Comparison of ENCODE assay signal across 18 cellular contexts in genomic region chr9:133707761-133708122, GRCh38. TPM values are rescaled to one million over a fixed set of nuclear protein-coding genes. Genes with fewer than 3 reads are reported as not detected.
A peak's percentile ranks its signal among the peaks of the same experiment; 100 is the strongest.
DNase-seq lines count a peak whose midpoint lies in the region; ATAC-seq and TF ChIP-seq lines count a peak whose summit lies in the region.
"Had no signal": no experiment of that assay in that cellular context is flagged by ENCODE, and none has a peak within 500 bp of the region (broad histone marks: within the 10 kb centered on the region; RNA-seq: fewer than 3 reads in every experiment).

No MANE protein-coding gene starts in this region.

- H4K20me1 ChIP-seq in BLaER1 (no peaks in the 10 kb centered on the region; the same call in 1 of the 2 replicates), IMR-90 (ENCODE audit: insufficient read depth, low read length) (no peaks in the 10 kb centered on the region), osteoblast (ENCODE audit: insufficient read depth, low read length) (no peaks in the 10 kb centered on the region)

- H2BK15ac ChIP-seq in IMR-90 (ENCODE audit: low read depth, low read length): no peak overlapping the region

- no peak overlapping the region for H4K5ac ChIP-seq in IMR-90 (ENCODE audit: low read depth, low read length)

- dilution Hi-C loops in IMR-90 (cut with HindIII; ENCODE audit: low sequenced_read_pairs, unreplicated experiment): no loop called here

- TF ChIP-seq POLR2A in IMR-90 (IDR thresholded peaks at IDR 0.05; ENCODE audit: low read depth, low read length) (no peak), vagina (IDR thresholded peaks at IDR 0.05) (no peak)

- H2AK9ac ChIP-seq in IMR-90 (replicated peaks; ENCODE audit: low read depth, low read length, poor library complexity): peak overlapping the region; percentile 46

- no peak overlapping the region for H3K56ac ChIP-seq in IMR-90 (ENCODE audit: extremely low read depth, insufficient read depth, low read length)

- intact Hi-C loops in IMR-90 (cut with micrococcal nuclease) (no loop called here), heart right ventricle (cut with DNase I) (no loop called here), vagina (cut with DNase I) (no loop called here)

- peaks cover 0 to 7% of the 10 kb centered on the region in 2 experiments; a peak in 2 of 4 replicates for H3K79me1 ChIP-seq in IMR-90 (ENCODE audit: low read depth in 1 of 2, low read length in 2 of 2)

- 0 out of 2 replicates have a peak overlapping the region, but pooled peaks have one; percentile 64 for H3K9ac ChIP-seq in BLaER1
- no peak overlapping the region for H3K9ac ChIP-seq in IMR-90 (ENCODE audit: low read depth, low read length)
- H3K9ac ChIP-seq: parathyroid adenoma had no signal

- BruUV-seq in IMR-90 (replicated peaks; lab: Mats Ljungman, UMichigan): no TSS peak

- no peaks in the 10 kb centered on the region for H3K36me3 ChIP-seq in BLaER1
- H3K36me3 ChIP-seq in IMR-90 (ENCODE audit: control insufficient read depth, insufficient read depth, low read length): no peaks in the 10 kb centered on the region
- H3K36me3 ChIP-seq in heart right ventricle: no peaks in the 10 kb centered on the region
- no peaks in the 10 kb centered on the region for H3K36me3 ChIP-seq in osteoblast (ENCODE audit: insufficient read depth, low read length)
- H3K36me3 ChIP-seq in vagina: no peaks in the 10 kb centered on the region
- H3K36me3 ChIP-seq: colonic mucosa had no signal

- H3K4me3 ChIP-seq in BLaER1 (peak overlapping the region; percentile 34; the same call in 1 of the 2 replicates), IMR-90 (ENCODE audit: insufficient read depth, low read depth, low read length) (no peak overlapping the region), heart right ventricle (no peak overlapping the region), osteoblast (ENCODE audit: insufficient read depth, low read length) (no peak overlapping the region), vagina (no peak overlapping the region)
- H3K4me3 ChIP-seq: colonic mucosa had no signal

- CTCF ChIA-PET in IMR-90 (lab: Yijun Ruan, JAX): no interaction called here

- peaks cover 6% of the 10 kb centered on the region for H3K9me1 ChIP-seq in IMR-90 (ENCODE audit: insufficient read depth, low read length)

- TF ChIP-seq CTCF in IMR-90 (conservative IDR thresholded peaks at IDR 0.05; ENCODE audit: low read depth, low read length) (no peak), heart right ventricle (IDR thresholded peaks at IDR 0.05) (no peak), osteoblast (IDR thresholded peaks at IDR 0.05; ENCODE audit: extremely low read depth, low read depth, low read length) (no peak), vagina (IDR thresholded peaks at IDR 0.05) (no peak)

- POLR2A ChIA-PET in IMR-90 (lab: Charles Lee; ENCODE audit: unreplicated experiment): no interaction called here

- H3K27ac ChIP-seq in BLaER1: 0 out of 2 replicates have a peak overlapping the region, but pooled peaks have one; percentile 66
- no peak overlapping the region for H3K27ac ChIP-seq in IMR-90 (ENCODE audit: insufficient read depth, low read length)
- H3K27ac ChIP-seq in heart right ventricle: peak overlapping the region in 8 of 10 donors; percentile 34 to 78 (median 59)
- H3K27ac ChIP-seq in osteoblast (ENCODE audit: low read depth, low read length): peak overlapping the region; percentile 62
- no peak overlapping the region for H3K27ac ChIP-seq in vagina
- H3K27ac ChIP-seq: colonic mucosa, parathyroid adenoma had no signal

- no peaks in the 10 kb centered on the region for H3K79me2 ChIP-seq in osteoblast (ENCODE audit: insufficient read depth, low read length)
- H3K79me2 ChIP-seq: parathyroid adenoma had no signal

- H3K4me1 ChIP-seq in BLaER1 (peaks cover 100% of the 10 kb centered on the region), IMR-90 (ENCODE audit: control insufficient read depth, insufficient read depth, low read length) (peaks cover 22% of the 10 kb centered on the region), heart right ventricle (peaks cover 4 to 43% (median 19%) of the 10 kb centered on the region in 9 donors), osteoblast (ENCODE audit: insufficient read depth, low read length) (peaks cover 33% of the 10 kb centered on the region), vagina (peaks cover 8% of the 10 kb centered on the region)
- H3K4me1 ChIP-seq: colonic mucosa, parathyroid adenoma had no signal

- H3K27me3 ChIP-seq in BLaER1 (0 out of 2 replicates have a peak, but pooled peaks cover 2% of the 10 kb centered on the region), IMR-90 (ENCODE audit: control insufficient read depth, insufficient read depth, low read length) (no peaks in the 10 kb centered on the region; the same call in 1 of the 2 replicates), heart right ventricle (peaks cover 7 to 27% (median 20%) of the 10 kb centered on the region in 7 donors), osteoblast (ENCODE audit: insufficient read depth, low read length) (no peaks in the 10 kb centered on the region), vagina (no peaks in the 10 kb centered on the region)

- H2BK5ac ChIP-seq in IMR-90 (ENCODE audit: low read depth, low read length, poor library complexity, severe bottlenecking): no peak overlapping the region

- H3K9me3 ChIP-seq in BLaER1 (no peaks in the 10 kb centered on the region), IMR-90 (ENCODE audit: control insufficient read depth, insufficient read depth, low read length) (no peaks in the 10 kb centered on the region), heart right ventricle (no peaks in the 10 kb centered on the region), osteoblast (ENCODE audit: low read depth, low read length) (no peaks in the 10 kb centered on the region), vagina (no peaks in the 10 kb centered on the region)
- H3K9me3 ChIP-seq: colonic mucosa had no signal

- DNase-seq in IMR-90 (no peak), heart right ventricle (no peak), osteoblast (ENCODE audit: insufficient read length, low spot score, missing footprints) (no peak), NCI-H146 treated with DMSO at 0.1 percent for 48 hours (lab: John Stamatoyannopoulos, UW; ENCODE audit: unreplicated experiment) (no peak), vagina (ENCODE audit: extremely low spot score in 2 of 2) (no peak), HUDEP-2 (lab: John Stamatoyannopoulos, UW; ENCODE audit: unreplicated experiment in 76 of 76) (no peak)
- DNase-seq: activated naive CD8-positive, alpha-beta T cell treated with anti-CD3 and anti-CD28 coated beads, Interleukin-2, amount 50 U/mL, for 24 hours; colonic mucosa; DMS53; effector memory CD8-positive, alpha-beta T cell; foreskin melanocyte; NCI-H187 treated with DMSO at 0.1 percent for 48 hours; NCI-H2227 treated with DMSO at 0.1 percent for 48 hours; OCI-M1 had no signal

- 0 out of 4 replicates have a peak overlapping the region, but pooled peaks of 1 of the 2 experiments have one; percentile 35 for H4K8ac ChIP-seq in IMR-90 (ENCODE audit: low read depth in 2 of 2, low read length in 2 of 2)

- H3K14ac ChIP-seq in IMR-90 (replicated peaks; ENCODE audit: low read depth, low read length): no peak overlapping the region; the same call in 1 of the 2 replicates

- H4K91ac ChIP-seq in IMR-90 (ENCODE audit: insufficient read depth, low read depth, low read length): no peak overlapping the region

- H2BK120ac ChIP-seq in IMR-90 (ENCODE audit: low read depth, low read length): peak overlapping the region; percentile 36; the same call in 1 of the 2 replicates

- 95% methylated on average over 4 of the region's 10 CpGs; no CpG with 5 or more reads in 1 of the 2 experiments for WGBS in IMR-90 (ENCODE audit: extremely low coverage in 2 of 2, insufficient read length in 1 of 2), 2 experiments
- 79 to 85% methylated on average over 10 of the region's 10 CpGs for WGBS in heart right ventricle, 2 donors

- no peak overlapping the region for H3K23ac ChIP-seq in IMR-90 (ENCODE audit: low read depth, low read length)

- no peak overlapping the region for H2BK20ac ChIP-seq in IMR-90 (ENCODE audit: low read depth, low read length)

- no peak overlapping the region for H2AFZ ChIP-seq in IMR-90 (replicated peaks; ENCODE audit: low read length, poor library complexity)
- H2AFZ ChIP-seq in osteoblast (ENCODE audit: low read length): no peak overlapping the region
- H2AFZ ChIP-seq: parathyroid adenoma had no signal

- in situ Hi-C loops in IMR-90 (cut with MboI; ENCODE audit: low sequenced_read_pairs): no loop called here

- H2AK5ac ChIP-seq in IMR-90 (ENCODE audit: low read depth, low read length): peak overlapping the region; percentile 59; the same call in 1 of the 2 replicates

- ATAC-seq in IMR-90 (ENCODE audit: low read depth) (no peak), heart right ventricle (no peak)
- ATAC-seq: activated naive CD8-positive, alpha-beta T cell treated with anti-CD3 and anti-CD28 coated beads, Interleukin-2, amount 50 U/mL, for 24 hours; effector memory CD8-positive, alpha-beta T cell; esophagus mucosa; HCT116 had no signal

- H3K18ac ChIP-seq in IMR-90 (ENCODE audit: low read depth, low read length): no peak overlapping the region

- H3K4me2 ChIP-seq in BLaER1: peak overlapping the region; percentile 97
- H3K4me2 ChIP-seq in IMR-90 (ENCODE audit: low read depth, low read length): no peak overlapping the region
- no peak overlapping the region for H3K4me2 ChIP-seq in osteoblast (ENCODE audit: insufficient read depth, low read length)

- no peak for TF ChIP-seq RAD21 in IMR-90 (IDR thresholded peaks at IDR 0.05; ENCODE audit: low read length)

- H3K4ac ChIP-seq in IMR-90 (ENCODE audit: low read depth, low read length): peak overlapping the region; percentile 73; the same call in 1 of the 2 replicates

TF ChIP-seq in IMR-90, 13 proteins besides CTCF, POLR2A, EP300 and RAD21 (continues in another document):
- TF ChIP-seq CEBPB (IDR thresholded peaks at IDR 0.05; ENCODE audit: low read depth, low read length): no peak
- TF ChIP-seq MAFK (IDR thresholded peaks at IDR 0.05; ENCODE audit: low read depth, low read length): no peak
- TF ChIP-seq CHD1 (IDR thresholded peaks at IDR 0.05; ENCODE audit: low read depth, low read length): no peak
- no peak for TF ChIP-seq FOS (IDR thresholded peaks at IDR 0.05; ENCODE audit: low read depth, low read length)
- no peak for TF ChIP-seq MXI1 (IDR thresholded peaks at IDR 0.05; ENCODE audit: borderline replicate concordance, low read depth, low read length)

RNA-seq across cellular contexts. Expression of gene SARDH, which starts 30.4 kb away (rescaled TPM):
- total RNA-seq in IMR-90 (2012; rRNA removed): 4.7 and 5.0 TPM in 2 replicates
- 7.5 and 8.5 TPM in 2 replicates for polyA plus RNA-seq in IMR-90 (2012; rRNA removed)
- polyA plus RNA-seq in IMR-90 (2012; cell fraction: cytosol; rRNA removed): 5.0 and 8.3 TPM in 2 replicates
- 9.2 and 23.8 TPM in 2 replicates for polyA plus RNA-seq in IMR-90 (2012; cell fraction: nucleus; rRNA removed; ENCODE audit: low replicate concordance)
- 1 to 10 TPM in 2 of 10 donors, under 1 TPM in 8; 0.28 to 1.8 (median 0.68) TPM for total RNA-seq in heart right ventricle
- polyA plus RNA-seq in heart right ventricle: under 1 TPM; 0.38 to 0.44 TPM
- 5.4 and 10.9 TPM in 2 replicates for total RNA-seq in osteoblast
- total RNA-seq in vagina: 2.0 TPM

Comparison
In these comparisons a context has a peak if more than half of its experiments do, and no peak if none do; other contexts are left out.
1. H3K27ac ChIP-seq: peak in BLaER1 (single experiment), heart right ventricle (8 of 10) and osteoblast (single experiment); none in IMR-90 (single experiment) and vagina (single experiment).